Comparison of ENCODE assay signal across 8 cellular contexts in the genomic region with DNA sequence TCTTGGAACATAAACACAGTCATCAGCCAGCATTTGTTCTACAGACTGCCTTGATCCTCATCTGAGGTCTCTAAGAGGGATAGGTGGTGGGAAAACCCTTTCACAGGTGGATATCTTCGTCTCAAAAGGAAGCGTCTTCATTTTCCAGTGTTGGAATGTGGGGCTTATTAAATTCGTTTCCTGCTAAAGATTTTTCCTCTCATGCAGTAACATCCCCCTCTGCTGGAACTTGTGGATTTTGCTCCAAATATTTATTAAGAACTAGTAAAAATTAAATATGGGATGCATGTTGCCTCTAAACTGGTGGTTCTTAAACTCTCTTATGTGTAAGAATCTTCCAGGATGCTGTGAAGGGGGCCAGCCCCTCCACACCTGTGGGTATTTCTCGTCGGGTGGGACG. TPM values are rescaled to one million over a fixed set of nuclear protein-coding genes. Genes with fewer than 3 reads are reported as not detected.
DNase-seq lines count a peak whose midpoint lies in the region; ATAC-seq and TF ChIP-seq lines count a peak whose summit lies in the region.

No MANE protein-coding gene starts in this region.

- ATAC-seq in heart left ventricle (no peak), left ventricle myocardium superior (no peak), RWPE2 (ENCODE audit: low read depth) (no peak), upper lobe of right lung (peak; percentile 13), HG03025 (IDR thresholded peaks at IDR 0.05; ENCODE audit: low FRiP score, unreplicated experiment) (no peak)
- no peak for ATAC-seq in stimulated activated naive CD8-positive, alpha-beta T cell treated with anti-CD3 and anti-CD28 coated beads, Interleukin-15, amount 100 ng/mL, for 72 hours

- WGBS in heart left ventricle, 4 donors, result 38 to 45% (median 40%) methylated on average over 6 of the region's 6 CpGs

- H3K36me3 ChIP-seq in heart left ventricle, result no peaks in the 10 kb centered on the region
- no peaks in the 10 kb centered on the region for H3K36me3 ChIP-seq in RWPE2 (ENCODE audit: low read depth)
- no peaks in the 10 kb centered on the region for H3K36me3 ChIP-seq in upper lobe of right lung

- H3K4me1 ChIP-seq in heart left ventricle (peaks cover 0 to 3% (median 0%) of the 10 kb centered on the region in 12 donors), RWPE2 (ENCODE audit: insufficient read depth, poor library complexity, severe bottlenecking) (no peaks in the 10 kb centered on the region), upper lobe of right lung (no peaks in the 10 kb centered on the region)

- H3K9me3 Mint-ChIP-seq in stimulated activated naive CD8-positive, alpha-beta T cell treated with anti-CD3 and anti-CD28 coated beads, Interleukin-15, amount 100 ng/mL, for 72 hours, result no peaks in the 10 kb centered on the region

- no peaks in the 10 kb centered on the region for H3K9me3 ChIP-seq in heart left ventricle
- H3K9me3 ChIP-seq in RWPE2 (ENCODE audit: severe bottlenecking), result no peaks in the 10 kb centered on the region
- H3K9me3 ChIP-seq in upper lobe of right lung, result no peaks in the 10 kb centered on the region

- intact Hi-C loops in heart left ventricle (cut with DNase I) (loop anchor here in 9 of 10 donors (2.0 to 5.0 kb wide), 3 partner anchors 50 to 52 kb away; no protein-coding TSS in a partner anchor), left ventricle myocardium superior (cut with micrococcal nuclease) (no loop called here), upper lobe of right lung (cut with DNase I) (no loop called here)

- H3K4me1 Mint-ChIP-seq in stimulated activated naive CD8-positive, alpha-beta T cell treated with anti-CD3 and anti-CD28 coated beads, Interleukin-15, amount 100 ng/mL, for 72 hours, result no peaks in the 10 kb centered on the region

- peaks cover 15% of the 10 kb centered on the region for H3K27me3 Mint-ChIP-seq in stimulated activated naive CD8-positive, alpha-beta T cell treated with anti-CD3 and anti-CD28 coated beads, Interleukin-15, amount 100 ng/mL, for 72 hours

- DNase-seq in heart left ventricle (no peak), left ventricle myocardium superior (no peak), RWPE2 (ENCODE audit: low spot score) (no peak), glomerular visceral epithelial cell (ENCODE audit: extremely low spot score) (peak; percentile 54), upper lobe of right lung (no peak), activated gamma-delta T cell (lab: John Stamatoyannopoulos, UW) (no peak)
- no peak for DNase-seq in stimulated activated naive CD8-positive, alpha-beta T cell treated with anti-CD3 and anti-CD28 coated beads, Interleukin-15, amount 100 ng/mL, for 72 hours

- no peak overlapping the region for H3K4me3 Mint-ChIP-seq in stimulated activated naive CD8-positive, alpha-beta T cell treated with anti-CD3 and anti-CD28 coated beads, Interleukin-15, amount 100 ng/mL, for 72 hours

- H3K27ac ChIP-seq in heart left ventricle, result no peak overlapping the region
- no peak overlapping the region for H3K27ac ChIP-seq in RWPE2 (ENCODE audit: poor library complexity, severe bottlenecking)
- H3K27ac ChIP-seq in upper lobe of right lung, result no peak overlapping the region

- TF ChIP-seq CTCF in heart left ventricle (IDR thresholded peaks at IDR 0.05) (peak in 11 of 12 donors; percentile 33 to 68 (median 51)), RWPE2 (IDR thresholded peaks at IDR 0.05; ENCODE audit: poor library complexity, severe bottlenecking) (peak; percentile 79), upper lobe of right lung (IDR thresholded peaks at IDR 0.05) (peak; percentile 52)

- H3K4me3 ChIP-seq in heart left ventricle (no peak overlapping the region), RWPE2 (ENCODE audit: severe bottlenecking) (no peak overlapping the region), upper lobe of right lung (no peak overlapping the region)

- peaks cover 0 to 18% (median 0%) of the 10 kb centered on the region in 9 donors for H3K27me3 ChIP-seq in heart left ventricle
- peaks cover 9% of the 10 kb centered on the region for H3K27me3 ChIP-seq in RWPE2 (ENCODE audit: insufficient read depth, poor library complexity, severe bottlenecking)
- H3K27me3 ChIP-seq in upper lobe of right lung, result no peaks in the 10 kb centered on the region

- no peak overlapping the region for H3K27ac Mint-ChIP-seq in stimulated activated naive CD8-positive, alpha-beta T cell treated with anti-CD3 and anti-CD28 coated beads, Interleukin-15, amount 100 ng/mL, for 72 hours

- TF ChIP-seq POLR2A in heart left ventricle (IDR thresholded peaks at IDR 0.05), result no peak

RNA-seq across cellular contexts. Expression of gene MLYCD, which starts 20.1 kb away (rescaled TPM):
- 10 to 100 TPM; 22.5 to 65.3 (median 40.2) TPM for total RNA-seq in heart left ventricle
- 10 to 100 TPM; 19.4 to 21.8 TPM for polyA plus RNA-seq in heart left ventricle
- 49.0 TPM for total RNA-seq in left ventricle myocardium superior
- 9.7 TPM for total RNA-seq in upper lobe of right lung

Comparison
In these comparisons a context has a peak if more than half of its experiments do, and no peak if none do; other contexts are left out.
1. intact Hi-C loops: an anchor here in heart left ventricle (2.0 to 5.0 kb wide); none called in left ventricle myocardium superior and upper lobe of right lung.